1 cellular context compared by ENCODE assay signal in the genomic region with DNA sequence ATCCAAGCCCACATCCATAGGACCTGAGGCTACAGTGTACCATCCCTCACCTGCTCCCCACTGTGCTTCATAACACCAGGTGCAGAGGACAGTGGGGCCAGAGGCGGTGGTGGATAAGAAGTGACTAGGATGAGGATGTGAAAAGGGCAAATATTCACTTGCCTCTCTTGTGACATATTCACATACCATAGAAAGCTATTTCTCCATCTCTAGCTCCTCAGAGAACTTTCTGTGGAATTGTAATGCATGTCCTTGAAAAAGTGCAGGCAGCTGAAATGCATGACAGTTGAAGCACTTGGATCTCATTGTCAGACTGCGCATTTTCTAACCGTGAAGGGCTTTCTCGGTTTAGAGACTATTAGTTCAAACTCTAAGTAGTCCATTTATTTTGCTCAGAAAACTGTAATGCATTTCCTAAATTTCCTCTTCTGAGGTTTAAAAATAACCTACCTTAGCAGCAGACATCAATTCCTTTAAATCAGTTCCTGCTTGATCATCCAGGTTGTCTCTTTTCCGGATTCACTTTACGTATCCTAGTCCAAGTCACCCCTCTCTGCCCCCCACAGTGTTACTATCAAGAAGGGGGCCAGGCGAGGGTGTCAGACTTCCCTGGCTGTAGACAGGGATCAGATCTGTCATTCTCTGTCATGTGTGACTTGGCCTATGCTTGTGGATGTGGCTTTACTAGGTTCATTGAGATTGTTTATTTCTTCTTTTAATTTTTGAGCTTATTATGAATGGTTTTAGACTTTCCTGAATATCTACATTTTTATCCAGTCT.
TF ChIP-seq lines count a peak whose summit lies in the region.

No MANE protein-coding gene starts in this region.

TF ChIP-seq in IMR-90, 13 proteins besides CTCF, POLR2A, EP300 and RAD21 (continued from another document):
- TF ChIP-seq MAFK (IDR thresholded peaks at IDR 0.05; ENCODE audit: low read depth, low read length) (no peak), MXI1 (IDR thresholded peaks at IDR 0.05; ENCODE audit: borderline replicate concordance, low read depth, low read length) (no peak), NFE2L2 (IDR thresholded peaks at IDR 0.05; ENCODE audit: low read depth, low read length) (no peak), MAZ (IDR thresholded peaks at IDR 0.05; ENCODE audit: borderline replicate concordance, low read depth, low read length) (no peak), SMC3 (IDR thresholded peaks at IDR 0.05; ENCODE audit: low read depth, low read length) (no peak)
